Comparison of ENCODE assay signal across 1 cellular context in genomic region chr13:93235258-93236015, GRCh38.
TF ChIP-seq lines count a peak whose summit lies in the region.

No MANE protein-coding gene starts in this region.

TF ChIP-seq in SK-N-SH treated with all-trans-retinoic acid at 6 μM for 48 hours, 23 proteins besides CTCF, POLR2A, EP300 and RAD21 (continued from another document):
- TF ChIP-seq ISL1 (CRISPR knock-in tag; IDR thresholded peaks at IDR 0.05) = no peak
